ENCODE assay signal across 1 cellular context in genomic region chr17:4908301-4908700, GRCh38.
TF ChIP-seq lines count a peak whose summit lies in the region.

No MANE protein-coding gene starts in this region.

TF ChIP-seq in HepG2, 621 proteins besides CTCF, POLR2A, EP300 and RAD21 (continued from another document and continues in another):
- no peak for TF ChIP-seq CREB1 (IDR thresholded peaks at IDR 0.05)
- TF ChIP-seq CREB1 (CRISPR knock-in tag; IDR thresholded peaks at IDR 0.05) = no peak
- TF ChIP-seq, protein P1, sequence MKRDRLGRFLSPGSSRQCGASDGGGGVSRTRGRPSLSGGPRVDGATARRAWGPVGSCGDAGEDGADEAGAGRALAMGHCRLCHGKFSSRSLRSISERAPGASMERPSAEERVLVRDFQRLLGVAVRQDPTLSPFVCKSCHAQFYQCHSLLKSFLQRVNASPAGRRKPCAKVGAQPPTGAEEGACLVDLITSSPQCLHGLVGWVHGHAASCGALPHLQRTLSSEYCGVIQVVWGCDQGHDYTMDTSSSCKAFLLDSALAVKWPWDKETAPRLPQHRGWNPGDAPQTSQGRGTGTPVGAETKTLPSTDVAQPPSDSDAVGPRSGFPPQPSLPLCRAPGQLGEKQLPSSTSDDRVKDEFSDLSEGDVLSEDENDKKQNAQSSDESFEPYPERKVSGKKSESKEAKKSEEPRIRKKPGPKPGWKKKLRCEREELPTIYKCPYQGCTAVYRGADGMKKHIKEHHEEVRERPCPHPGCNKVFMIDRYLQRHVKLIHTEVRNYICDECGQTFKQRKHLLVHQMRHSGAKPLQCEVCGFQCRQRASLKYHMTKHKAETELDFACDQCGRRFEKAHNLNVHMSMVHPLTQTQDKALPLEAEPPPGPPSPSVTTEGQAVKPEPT (CRISPR knock-in tag; IDR thresholded peaks at IDR 0.05; ENCODE audit: low read depth) = no peak
- TF ChIP-seq, protein P2, sequence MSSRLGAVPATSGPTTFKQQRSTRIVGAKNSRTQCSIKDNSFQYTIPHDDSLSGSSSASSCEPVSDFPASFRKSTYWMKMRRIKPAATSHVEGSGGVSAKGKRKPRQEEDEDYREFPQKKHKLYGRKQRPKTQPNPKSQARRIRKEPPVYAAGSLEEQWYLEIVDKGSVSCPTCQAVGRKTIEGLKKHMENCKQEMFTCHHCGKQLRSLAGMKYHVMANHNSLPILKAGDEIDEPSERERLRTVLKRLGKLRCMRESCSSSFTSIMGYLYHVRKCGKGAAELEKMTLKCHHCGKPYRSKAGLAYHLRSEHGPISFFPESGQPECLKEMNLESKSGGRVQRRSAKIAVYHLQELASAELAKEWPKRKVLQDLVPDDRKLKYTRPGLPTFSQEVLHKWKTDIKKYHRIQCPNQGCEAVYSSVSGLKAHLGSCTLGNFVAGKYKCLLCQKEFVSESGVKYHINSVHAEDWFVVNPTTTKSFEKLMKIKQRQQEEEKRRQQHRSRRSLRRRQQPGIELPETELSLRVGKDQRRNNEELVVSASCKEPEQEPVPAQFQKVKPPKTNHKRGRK (CRISPR knock-in tag; IDR thresholded peaks at IDR 0.05) = no peak
- no peak for TF ChIP-seq ZNF354B (CRISPR knock-in tag; IDR thresholded peaks at IDR 0.05)
- no peak for TF ChIP-seq KDM5A (IDR thresholded peaks at IDR 0.05; ENCODE audit: borderline replicate concordance, low read length)
- no peak for TF ChIP-seq ZSCAN9 (CRISPR knock-in tag; IDR thresholded peaks at IDR 0.05; ENCODE audit: borderline replicate concordance)
- TF ChIP-seq, protein P3, sequence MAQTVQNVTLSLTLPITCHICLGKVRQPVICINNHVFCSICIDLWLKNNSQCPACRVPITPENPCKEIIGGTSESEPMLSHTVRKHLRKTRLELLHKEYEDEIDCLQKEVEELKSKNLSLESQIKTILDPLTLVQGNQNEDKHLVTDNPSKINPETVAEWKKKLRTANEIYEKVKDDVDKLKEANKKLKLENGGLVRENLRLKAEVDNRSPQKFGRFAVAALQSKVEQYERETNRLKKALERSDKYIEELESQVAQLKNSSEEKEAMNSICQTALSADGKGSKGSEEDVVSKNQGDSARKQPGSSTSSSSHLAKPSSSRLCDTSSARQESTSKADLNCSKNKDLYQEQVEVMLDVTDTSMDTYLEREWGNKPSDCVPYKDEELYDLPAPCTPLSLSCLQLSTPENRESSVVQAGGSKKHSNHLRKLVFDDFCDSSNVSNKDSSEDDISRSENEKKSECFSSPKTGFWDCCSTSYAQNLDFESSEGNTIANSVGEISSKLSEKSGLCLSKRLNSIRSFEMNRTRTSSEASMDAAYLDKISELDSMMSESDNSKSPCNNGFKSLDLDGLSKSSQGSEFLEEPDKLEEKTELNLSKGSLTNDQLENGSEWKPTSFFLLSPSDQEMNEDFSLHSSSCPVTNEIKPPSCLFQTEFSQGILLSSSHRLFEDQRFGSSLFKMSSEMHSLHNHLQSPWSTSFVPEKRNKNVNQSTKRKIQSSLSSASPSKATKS (CRISPR knock-in tag; IDR thresholded peaks at IDR 0.05) = no peak
- TF ChIP-seq FOXA3 (CRISPR knock-in tag; IDR thresholded peaks at IDR 0.05) = peak; percentile 37; the same call in 1 of the 2 replicates
- no peak for TF ChIP-seq ELF4 (CRISPR knock-in tag; IDR thresholded peaks at IDR 0.05; ENCODE audit: borderline replicate concordance)
- TF ChIP-seq ZNF484 (CRISPR knock-in tag; IDR thresholded peaks at IDR 0.05; ENCODE audit: borderline replicate concordance, low read depth) = no peak
- no peak for TF ChIP-seq EED (CRISPR knock-in tag; IDR thresholded peaks at IDR 0.05)
- no peak for TF ChIP-seq ZBTB37 (CRISPR knock-in tag; IDR thresholded peaks at IDR 0.05)
- TF ChIP-seq, protein P4, sequence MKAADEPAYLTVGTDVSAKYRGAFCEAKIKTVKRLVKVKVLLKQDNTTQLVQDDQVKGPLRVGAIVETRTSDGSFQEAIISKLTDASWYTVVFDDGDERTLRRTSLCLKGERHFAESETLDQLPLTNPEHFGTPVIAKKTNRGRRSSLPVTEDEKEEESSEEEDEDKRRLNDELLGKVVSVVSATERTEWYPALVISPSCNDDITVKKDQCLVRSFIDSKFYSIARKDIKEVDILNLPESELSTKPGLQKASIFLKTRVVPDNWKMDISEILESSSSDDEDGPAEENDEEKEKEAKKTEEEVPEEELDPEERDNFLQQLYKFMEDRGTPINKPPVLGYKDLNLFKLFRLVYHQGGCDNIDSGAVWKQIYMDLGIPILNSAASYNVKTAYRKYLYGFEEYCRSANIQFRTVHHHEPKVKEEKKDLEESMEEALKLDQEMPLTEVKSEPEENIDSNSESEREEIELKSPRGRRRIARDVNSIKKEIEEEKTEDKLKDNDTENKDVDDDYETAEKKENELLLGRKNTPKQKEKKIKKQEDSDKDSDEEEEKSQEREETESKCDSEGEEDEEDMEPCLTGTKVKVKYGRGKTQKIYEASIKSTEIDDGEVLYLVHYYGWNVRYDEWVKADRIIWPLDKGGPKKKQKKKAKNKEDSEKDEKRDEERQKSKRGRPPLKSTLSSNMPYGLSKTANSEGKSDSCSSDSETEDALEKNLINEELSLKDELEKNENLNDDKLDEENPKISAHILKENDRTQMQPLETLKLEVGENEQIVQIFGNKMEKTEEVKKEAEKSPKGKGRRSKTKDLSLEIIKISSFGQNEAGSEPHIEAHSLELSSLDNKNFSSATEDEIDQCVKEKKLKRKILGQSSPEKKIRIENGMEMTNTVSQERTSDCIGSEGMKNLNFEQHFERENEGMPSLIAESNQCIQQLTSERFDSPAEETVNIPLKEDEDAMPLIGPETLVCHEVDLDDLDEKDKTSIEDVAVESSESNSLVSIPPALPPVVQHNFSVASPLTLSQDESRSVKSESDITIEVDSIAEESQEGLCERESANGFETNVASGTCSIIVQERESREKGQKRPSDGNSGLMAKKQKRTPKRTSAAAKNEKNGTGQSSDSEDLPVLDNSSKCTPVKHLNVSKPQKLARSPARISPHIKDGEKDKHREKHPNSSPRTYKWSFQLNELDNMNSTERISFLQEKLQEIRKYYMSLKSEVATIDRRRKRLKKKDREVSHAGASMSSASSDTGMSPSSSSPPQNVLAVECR (CRISPR knock-in tag; IDR thresholded peaks at IDR 0.05; ENCODE audit: borderline replicate concordance) = peak; percentile 53; the same call in 1 of the 2 replicates
- no peak for TF ChIP-seq ZNF891 (CRISPR knock-in tag; IDR thresholded peaks at IDR 0.05)
- TF ChIP-seq YEATS2 (CRISPR knock-in tag; IDR thresholded peaks at IDR 0.05; ENCODE audit: borderline replicate concordance) = peak; percentile 71; the same call in 1 of the 2 replicates
- no peak for TF ChIP-seq ZBTB26 (CRISPR knock-in tag; IDR thresholded peaks at IDR 0.05; ENCODE audit: borderline replicate concordance)
- TF ChIP-seq EEA1 (CRISPR knock-in tag; IDR thresholded peaks at IDR 0.05; ENCODE audit: borderline replicate concordance) = no peak
- TF ChIP-seq PHF8 (CRISPR knock-in tag; IDR thresholded peaks at IDR 0.05) = peak; percentile 41; the same call in 1 of the 2 replicates
- no peak for TF ChIP-seq ZNF549 (CRISPR knock-in tag; IDR thresholded peaks at IDR 0.05)
- TF ChIP-seq KDM2A (CRISPR knock-in tag; IDR thresholded peaks at IDR 0.05; ENCODE audit: borderline replicate concordance, low read depth) = peak; percentile 68; the same call in 1 of the 2 replicates
- TF ChIP-seq SETDB1 (CRISPR knock-in tag; IDR thresholded peaks at IDR 0.05; ENCODE audit: borderline replicate concordance) = no peak
- no peak; the same call in 1 of the 2 replicates for TF ChIP-seq STAG1 (CRISPR knock-in tag; IDR thresholded peaks at IDR 0.05)
- TF ChIP-seq ZGPAT (CRISPR knock-in tag; IDR thresholded peaks at IDR 0.05) = peak; percentile 43; the same call in 1 of the 2 replicates
- TF ChIP-seq AHR (CRISPR knock-in tag; IDR thresholded peaks at IDR 0.05) = 0 out of 2 replicates have a peak, but pooled peaks have one; percentile 75
- TF ChIP-seq RAD51 (IDR thresholded peaks at IDR 0.05; ENCODE audit: borderline replicate concordance) = no peak
- no peak for TF ChIP-seq ZNF883 (CRISPR knock-in tag; IDR thresholded peaks at IDR 0.05; ENCODE audit: not compliant biosample characterization)
- no peak for TF ChIP-seq ATF5 (CRISPR knock-in tag; IDR thresholded peaks at IDR 0.05; ENCODE audit: low read depth)
- TF ChIP-seq ZNF337 (CRISPR knock-in tag; IDR thresholded peaks at IDR 0.05; ENCODE audit: borderline replicate concordance, low read depth) = no peak
- TF ChIP-seq GPN1 (CRISPR knock-in tag; IDR thresholded peaks at IDR 0.05; ENCODE audit: borderline replicate concordance) = no peak
- no peak for TF ChIP-seq POGZ (CRISPR knock-in tag; IDR thresholded peaks at IDR 0.05)
- no peak for TF ChIP-seq HBP1 (CRISPR knock-in tag; IDR thresholded peaks at IDR 0.05; ENCODE audit: low read depth)
- TF ChIP-seq ZBED4 (CRISPR knock-in tag; IDR thresholded peaks at IDR 0.05; ENCODE audit: borderline replicate concordance) = no peak
